ENCODE assay signal across 8 cellular contexts in the genomic region with DNA sequence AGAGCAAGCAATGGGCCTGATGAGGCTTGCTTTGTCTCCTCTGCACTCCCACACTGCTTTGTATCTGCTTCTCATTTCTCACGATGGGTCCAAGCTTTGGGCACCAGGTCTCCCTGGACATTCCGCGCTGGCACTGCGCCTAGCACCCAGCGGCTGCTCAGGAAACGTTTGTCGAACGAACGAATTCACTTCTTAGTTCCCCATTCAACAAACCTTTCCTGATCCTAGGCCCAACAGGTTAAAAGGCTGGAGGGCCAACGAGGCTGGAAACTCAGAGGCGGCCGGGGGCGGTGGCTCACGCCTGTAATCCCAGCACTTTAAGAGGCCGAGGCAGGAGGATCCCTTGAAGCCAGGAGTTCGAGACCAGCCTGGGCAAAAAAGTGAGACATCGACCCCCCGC. TPM values are rescaled to one million over a fixed set of nuclear protein-coding genes. Genes with fewer than 3 reads are reported as not detected.
DNase-seq lines count a peak whose midpoint lies in the region; ATAC-seq and TF ChIP-seq lines count a peak whose summit lies in the region.

No MANE protein-coding gene starts in this region.

- H3K9ac ChIP-seq in MM.1S (ENCODE audit: low read length) (peak overlapping the region; percentile 84), colonic mucosa (ENCODE audit: low read depth in 2 of 2, low read length in 2 of 2) (peak overlapping the region; percentile 28 to 73)

- intact Hi-C loops in CD14-positive monocyte (cut with micrococcal nuclease) (loop anchor here (2.0 to 5.0 kb wide), 2 partner anchors 37 to 91 kb away; no protein-coding TSS in a partner anchor), colonic mucosa (cut with DNase I) (no loop called here)

- H3K4me3 Mint-ChIP-seq in CD14-positive monocyte = peak overlapping the region; percentile 91 to 93
- H3K4me3 Mint-ChIP-seq in natural killer cell treated with Interleukin-12 subunit alpha and Interleukin-12 subunit beta and Interleukin-15 and Interleukin-18, amount 100 ng/mL, for 72 hours = peak overlapping the region; percentile 94

- H3K27ac Mint-ChIP-seq in CD14-positive monocyte = peak overlapping the region; percentile 85 to 95 (median 92)
- peak overlapping the region; percentile 86 to 95 for H3K27ac Mint-ChIP-seq in natural killer cell treated with Interleukin-12 subunit alpha and Interleukin-12 subunit beta and Interleukin-15 and Interleukin-18, amount 100 ng/mL, for 72 hours

- no peaks in the 10 kb centered on the region for H4K20me1 ChIP-seq in MM.1S (ENCODE audit: insufficient read depth, low read length)

- H3K4me1 ChIP-seq in MM.1S (ENCODE audit: low read length) = 0 out of 2 replicates have a peak, but pooled peaks cover 3% of the 10 kb centered on the region
- peaks cover 5% of the 10 kb centered on the region for H3K4me1 ChIP-seq in colonic mucosa

- H3K4me3 ChIP-seq in MM.1S (ENCODE audit: low read length) (peak overlapping the region; percentile 82), colonic mucosa (peak overlapping the region; percentile 92)

- DNase-seq in CD14-positive monocyte (ENCODE audit: low spot score) = no peak
- no peak for DNase-seq in MM.1S
- no peak for DNase-seq in colonic mucosa
- no peak for DNase-seq in natural killer cell treated with Interleukin-12 subunit alpha and Interleukin-12 subunit beta and Interleukin-15 and Interleukin-18, amount 100 ng/mL, for 72 hours (ENCODE audit: low spot score)
- DNase-seq in stimulated activated CD4-positive, alpha-beta T cell treated with anti-CD3 and anti-CD28 coated beads, Interleukin-2, amount 100 ng/mL, for 48 hours = no peak
- no peak for DNase-seq in DMS79 treated with DMSO at 0.1 percent for 48 hours (lab: John Stamatoyannopoulos, UW)

- H3K36me3 Mint-ChIP-seq in CD14-positive monocyte = peaks cover 4 to 22% of the 10 kb centered on the region in 2 donors
- H3K36me3 Mint-ChIP-seq in natural killer cell treated with Interleukin-12 subunit alpha and Interleukin-12 subunit beta and Interleukin-15 and Interleukin-18, amount 100 ng/mL, for 72 hours = peaks cover 14% of the 10 kb centered on the region

- H3K27ac ChIP-seq in MM.1S (ENCODE audit: low read length) (peak overlapping the region; percentile 84; the same call in 1 of the 2 replicates), colonic mucosa (peak overlapping the region; percentile 87)

- peaks cover 78% of the 10 kb centered on the region for H3K79me2 ChIP-seq in MM.1S (ENCODE audit: low read length)

- H3F3A ChIP-seq in MM.1S (ENCODE audit: insufficient read depth, low read length) = no peaks in the 10 kb centered on the region

- H2AFZ ChIP-seq in MM.1S (ENCODE audit: low read length) = no peak overlapping the region

- H3K27me3 ChIP-seq in MM.1S (replicated peaks; ENCODE audit: insufficient read depth, low read length) (no peaks in the 10 kb centered on the region), colonic mucosa (no peaks in the 10 kb centered on the region)

- TF ChIP-seq CTCF in CD14-positive monocyte (IDR thresholded peaks at IDR 0.05) (no peak), MM.1S (IDR thresholded peaks at IDR 0.05; ENCODE audit: low read length) (no peak), colonic mucosa (IDR thresholded peaks at IDR 0.05) (no peak)

- H3K4me1 Mint-ChIP-seq in CD14-positive monocyte = peaks cover 47% of the 10 kb centered on the region
- H3K4me1 Mint-ChIP-seq in natural killer cell treated with Interleukin-12 subunit alpha and Interleukin-12 subunit beta and Interleukin-15 and Interleukin-18, amount 100 ng/mL, for 72 hours (ENCODE audit: low read depth in 2 of 2) = peaks cover 46 to 70% of the 10 kb centered on the region in 2 donors

- H3K9me3 ChIP-seq in MM.1S (replicated peaks; ENCODE audit: insufficient read depth, low read length) = no peaks in the 10 kb centered on the region
- H3K9me3 ChIP-seq in colonic mucosa = no peaks in the 10 kb centered on the region

- peaks cover 0 to 2% (median 0%) of the 10 kb centered on the region in 3 donors for H3K27me3 Mint-ChIP-seq in CD14-positive monocyte (ENCODE audit: low read depth in 3 of 3)
- no peaks in the 10 kb centered on the region for H3K27me3 Mint-ChIP-seq in natural killer cell treated with Interleukin-12 subunit alpha and Interleukin-12 subunit beta and Interleukin-15 and Interleukin-18, amount 100 ng/mL, for 72 hours

- H3K4me2 ChIP-seq in MM.1S (ENCODE audit: low read depth, low read length) = peak overlapping the region; percentile 44

- H3K36me3 ChIP-seq in MM.1S (replicated peaks; ENCODE audit: insufficient read depth, low read length) (no peaks in the 10 kb centered on the region), colonic mucosa (no peaks in the 10 kb centered on the region)

- ATAC-seq in natural killer cell treated with Interleukin-12 subunit alpha and Interleukin-12 subunit beta and Interleukin-15 and Interleukin-18, amount 100 ng/mL, for 72 hours = no peak
- no peak for ATAC-seq in activated CD4-positive, CD25-positive, alpha-beta regulatory T cell treated with anti-CD3 and anti-CD28 coated beads, Interleukin-2, amount 50 U/mL, for 24 hours
- ATAC-seq in HG02852 (IDR thresholded peaks at IDR 0.05; ENCODE audit: unreplicated experiment) = no peak

- H3K9me3 Mint-ChIP-seq in CD14-positive monocyte = no peaks in the 10 kb centered on the region
- H3K9me3 Mint-ChIP-seq in natural killer cell treated with Interleukin-12 subunit alpha and Interleukin-12 subunit beta and Interleukin-15 and Interleukin-18, amount 100 ng/mL, for 72 hours = no peaks in the 10 kb centered on the region

- H3K9me2 ChIP-seq in MM.1S (replicated peaks; ENCODE audit: insufficient read depth, low read length) = no peaks in the 10 kb centered on the region

RNA-seq across cellular contexts. Expression of gene GLRX5, which starts 1.0 kb away (rescaled TPM):
- 10 to 100 TPM; 31.1 to 43.1 TPM for polyA plus RNA-seq in CD14-positive monocyte
- total RNA-seq in colonic mucosa = 10 to 100 TPM; 51.9 to 64.6 TPM
- total RNA-seq in natural killer cell treated with Interleukin-12 subunit alpha and Interleukin-12 subunit beta and Interleukin-15 and Interleukin-18, amount 100 ng/mL, for 72 hours = 10 to 100 TPM; 35.5 to 36.1 TPM

RNA-seq across cellular contexts. Expression of gene SYNE3, which starts 17.4 kb away (rescaled TPM):
- polyA plus RNA-seq in CD14-positive monocyte = 1 to 10 TPM; 2.6 to 3.5 TPM
- 1 to 10 TPM; 7.3 to 9.5 TPM for total RNA-seq in colonic mucosa
- total RNA-seq in natural killer cell treated with Interleukin-12 subunit alpha and Interleukin-12 subunit beta and Interleukin-15 and Interleukin-18, amount 100 ng/mL, for 72 hours = 10 to 100 TPM; 46.9 to 62.4 TPM

Comparison
In these comparisons a context has a peak if more than half of its experiments do, and no peak if none do; other contexts are left out.
1. RNA of gene SYNE3, which starts 17.4 kb away (total RNA-seq): 46.9 to 62.4 TPM in natural killer cell treated with Interleukin-12 subunit alpha and Interleukin-12 subunit beta and Interleukin-15 and Interleukin-18, amount 100 ng/mL, for 72 hours; 7.3 to 9.5 TPM in colonic mucosa; every median in the first group is over 4 times any median in the second.